8 cellular contexts compared by ENCODE assay signal in genomic region chr17:32783602-32784001, GRCh38.
A peak's percentile ranks its signal among the peaks of the same experiment; 100 is the strongest.
DNase-seq lines count a peak whose midpoint lies in the region; ATAC-seq, FAIRE-seq and TF ChIP-seq lines count a peak whose summit lies in the region.

No MANE protein-coding gene starts in this region.

- no peak overlapping the region for H3K23ac ChIP-seq in H1 (ENCODE audit: insufficient read length)

- no peak overlapping the region for H3K27ac ChIP-seq in H1 (ENCODE audit: low read depth, low read length)

- no peak overlapping the region for H3K9ac ChIP-seq in H1 (replicated peaks in 1 of 4; ENCODE audit: extremely low read depth in 1 of 4, low read depth in 3 of 4, low read length in 3 of 4)

- peak in 2 of 3 experiments; percentile 54 to 62; a peak in 2 of 4 replicates for TF ChIP-seq CTCF in H1 (IDR thresholded peaks at IDR 0.05; ENCODE audit: control extremely low read depth in 1 of 3, insufficient read depth in 1 of 3, low read depth in 1 of 3, low read length in 3 of 3)

- no peak overlapping the region for H4K8ac ChIP-seq in H1 (ENCODE audit: extremely low read depth, insufficient read depth, low read length)

- no peak overlapping the region for H4K5ac ChIP-seq in H1 (ENCODE audit: insufficient read length, low read depth, low read length)

- FAIRE-seq in RCC 7860 (lab: Jason Lieb, UNC) (peak; percentile 83), H1 (lab: Jason Lieb, UNC) (peak; percentile 13)

- H3K79me2 ChIP-seq in H1 (ENCODE audit: control insufficient read depth in 1 of 2, insufficient read depth in 2 of 2, low read length in 2 of 2): no peaks in the 10 kb centered on the region

- no peak overlapping the region for H3K4ac ChIP-seq in H1 (replicated peaks; ENCODE audit: insufficient read length, low read depth, low read length)

- H3K23me2 ChIP-seq in H1 (ENCODE audit: low read depth, low read length): no peaks in the 10 kb centered on the region; the same call in 1 of the 2 replicates

- H3K4me3 ChIP-seq in H1 (ENCODE audit: extremely low read depth in 1 of 4, insufficient read depth in 2 of 4, low read depth in 3 of 4, low read length in 4 of 4): no peak overlapping the region

- H3K79me1 ChIP-seq in H1 (ENCODE audit: low read depth, low read length): no peaks in the 10 kb centered on the region; the same call in 1 of the 2 replicates

- no peaks in the 10 kb centered on the region for H3K27me3 ChIP-seq in H1 (replicated peaks in 1 of 4; ENCODE audit: control insufficient read depth in 3 of 4, extremely low read depth in 1 of 4, insufficient read depth in 3 of 4, low read length in 3 of 4)

- H2BK20ac ChIP-seq in H1 (ENCODE audit: low read length): no peak overlapping the region

- H2BK12ac ChIP-seq in H1 (ENCODE audit: low read depth, low read length): no peak overlapping the region

- no peak for TF ChIP-seq EP300 in H1 (IDR thresholded peaks at IDR 0.05; ENCODE audit: borderline replicate concordance in 1 of 2, low read depth in 2 of 2, low read length in 2 of 2)

- H2BK15ac ChIP-seq in H1 (ENCODE audit: low read length): no peak overlapping the region

- no peaks in the 10 kb centered on the region for H3K4me1 ChIP-seq in H1 (replicated peaks in 1 of 4; ENCODE audit: control insufficient read depth in 3 of 4, insufficient read depth in 4 of 4, low read length in 3 of 4)

- CTCF ChIA-PET in H1 (lab: Charles Lee; ENCODE audit: partially characterized antibody): interaction anchor here (0.6 to 5.8 kb wide), 45 partner anchors 9 to 807 kb away, joined by 3 to 77 read pairs (median 4); partner anchors contain the start of gene MYO1D

- no peak overlapping the region for H3K4me2 ChIP-seq in H1 (ENCODE audit: insufficient read depth in 1 of 2, low read depth in 2 of 2, low read length in 2 of 2)

- H3K56ac ChIP-seq in H1 (replicated peaks; ENCODE audit: insufficient read length, low read depth, low read length): no peak overlapping the region

- no peak overlapping the region for H4K91ac ChIP-seq in H1 (replicated peaks; ENCODE audit: insufficient read length, low read length)

- H4K20me1 ChIP-seq in H1 (replicated peaks in 1 of 2; ENCODE audit: control insufficient read depth in 1 of 2, insufficient read depth in 2 of 2, low read length in 2 of 2): peaks cover 0 to 2% of the 10 kb centered on the region in 2 experiments

- no peaks in the 10 kb centered on the region for H3K36me3 ChIP-seq in H1 (ENCODE audit: control insufficient read depth in 2 of 4, insufficient read depth in 4 of 4, low read length in 3 of 4)

- WGBS in H1 (ENCODE audit: extremely low coverage in 1 of 2, insufficient coverage in 1 of 2, insufficient read length in 1 of 2, insufficient replicate concordance in 2 of 2, low coverage in 1 of 2, low lambda C conversion rate in 2 of 2, missing lambda C conversion rate in 1 of 2), 2 experiments: 28% methylated on average over 3 of the region's 3 CpGs; no CpG with 5 or more reads in 1 of the 2 experiments

- POLR2A ChIA-PET in H1 (lab: Charles Lee; ENCODE audit: partially characterized antibody): interaction anchor here (1.4 to 2.4 kb wide), 3 partner anchors 20 to 127 kb away, joined by 3 to 9 read pairs (median 7); partner anchors contain the start of gene MYO1D

- no peak overlapping the region for H2BK120ac ChIP-seq in H1 (replicated peaks; ENCODE audit: low read depth, low read length)

- DNase-seq in ELF-1 (ENCODE audit: low read depth, low spot score) (peak; percentile 12), LoVo (ENCODE audit: low spot score) (peak; percentile 73), RCC 7860 (ENCODE audit: low spot score) (peak; percentile 54), H1 (ENCODE audit: low read depth in 1 of 2, low spot score in 2 of 2) (no peak), midbrain (lab: John Stamatoyannopoulos, UW) (peak; percentile 51), GF-D8 (lab: John Stamatoyannopoulos, UW) (no peak)
- DNase-seq in stimulated activated CD8-positive, alpha-beta memory T cell treated with anti-CD3 and anti-CD28 coated beads, Interleukin-4, amount 100 ng/mL, for 48 hours: no peak

- H2BK5ac ChIP-seq in H1 (ENCODE audit: low read depth, low read length): no peak overlapping the region

- no peak overlapping the region for H3K18ac ChIP-seq in H1 (ENCODE audit: extremely low read depth, low read length)

- H3K14ac ChIP-seq in H1 (ENCODE audit: insufficient read length): no peak overlapping the region

- no peak for ATAC-seq in GM21619 (IDR thresholded peaks at IDR 0.05; ENCODE audit: unreplicated experiment)

- no peak overlapping the region for H2AFZ ChIP-seq in H1 (ENCODE audit: low read length)

- H3K9me3 ChIP-seq in H1 (ENCODE audit: insufficient read depth in 2 of 2, low read depth in 1 of 2, low read length in 1 of 2): no peaks in the 10 kb centered on the region

- peak; percentile 82 to 85 for TF ChIP-seq RAD21 in H1 (IDR thresholded peaks at IDR 0.05 in 1 of 2, conservative IDR thresholded peaks at IDR 0.05 in 1 of 2; ENCODE audit: low read depth in 2 of 2, low read length in 2 of 2)

- no peak for TF ChIP-seq POLR2A in H1 (IDR thresholded peaks at IDR 0.05; ENCODE audit: control extremely low read depth in 1 of 2, low read depth in 2 of 2, low read length in 2 of 2)

- H2AK5ac ChIP-seq in H1 (ENCODE audit: low read depth, low read length): no peak overlapping the region

TF ChIP-seq in H1, 55 proteins besides CTCF, POLR2A, EP300 and RAD21 (continues in another document):
- TF ChIP-seq SP2 (IDR thresholded peaks at IDR 0.05; ENCODE audit: low read length): no peak
- no peak for TF ChIP-seq CHD2 (IDR thresholded peaks at IDR 0.05; ENCODE audit: low read length)
- TF ChIP-seq TEAD4 (IDR thresholded peaks at IDR 0.05; ENCODE audit: low read depth, low read length): no peak
- no peak for TF ChIP-seq SP4 (IDR thresholded peaks at IDR 0.05; ENCODE audit: low read length)
- no peak for TF ChIP-seq ATF3 (IDR thresholded peaks at IDR 0.05; ENCODE audit: insufficient read depth, low read depth, low read length)

Comparison
In these comparisons a context has a peak if more than half of its experiments do, and no peak if none do; other contexts are left out.
1. DNase-seq: peak in ELF-1 (single experiment), LoVo (single experiment), RCC 7860 (single experiment) and midbrain (single experiment); none in H1 (0 of 2), stimulated activated CD8-positive, alpha-beta memory T cell treated with anti-CD3 and anti-CD28 coated beads, Interleukin-4, amount 100 ng/mL, for 48 hours (single experiment) and GF-D8 (single experiment).